ENCODE assay signal across 25 cellular contexts in genomic region chr2:240757086-240757614, GRCh38.
"Had no signal": no experiment of that assay in that cellular context is flagged by ENCODE, and none has a peak within 500 bp of the region (broad histone marks: within the 10 kb centered on the region; RNA-seq: fewer than 3 reads in every experiment).

No MANE protein-coding gene starts in this region.

- DNase-seq: colonic mucosa; effector memory CD4-positive, alpha-beta T cell; esophagus squamous epithelium; hypothalamus; mesenchymal stem cell; mucosa of descending colon; naive B cell; nucleus accumbens; sigmoid colon; stimulated activated CD4-positive, alpha-beta T cell treated with anti-CD3 and anti-CD28 coated beads, Interleukin-2, amount 100 ng/mL, for 24 hours; stimulated activated CD4-positive, alpha-beta T cell treated with anti-CD3 and anti-CD28 coated beads, Interleukin-4, amount 100 ng/mL, for 24 hours; stimulated activated naive CD4-positive, alpha-beta T cell treated with Interleukin-2 at 50 U/mL for 16 hours; stomach; testis; tibial artery had no signal

- H3K4me3 ChIP-seq: colonic mucosa, esophagus squamous epithelium, lung, mucosa of descending colon, neural progenitor cell, prostate gland, right atrium auricular region, sigmoid colon, stomach, testis, tibial artery had no signal

- H3K9ac ChIP-seq: neural progenitor cell had no signal

- H3K27ac Mint-ChIP-seq: dendritic cell treated with granulocyte-macrophage colony-stimulating factor and Interleukin-4, amounts not matched to agents 40 ng/mL and 50 ng/mL, for 4 days; mesothelial cell of epicardium; naive B cell; natural killer cell treated with Interleukin-12 subunit alpha and Interleukin-12 subunit beta and Interleukin-15 and Interleukin-18, amount 100 ng/mL, for 72 hours; stimulated activated effector memory CD8-positive, alpha-beta T cell treated with anti-CD3 and anti-CD28 coated beads, Interleukin-12 subunit alpha, Interleukin-12 subunit beta, amount 100 ng/mL, for 72 hours; type B pancreatic cell had no signal

- H3K9me3 Mint-ChIP-seq: dendritic cell treated with granulocyte-macrophage colony-stimulating factor and Interleukin-4, amounts not matched to agents 40 ng/mL and 50 ng/mL, for 4 days; mesothelial cell of epicardium; naive B cell; natural killer cell treated with Interleukin-12 subunit alpha and Interleukin-12 subunit beta and Interleukin-15 and Interleukin-18, amount 100 ng/mL, for 72 hours; neural progenitor cell; stimulated activated effector memory CD8-positive, alpha-beta T cell treated with anti-CD3 and anti-CD28 coated beads, Interleukin-12 subunit alpha, Interleukin-12 subunit beta, amount 100 ng/mL, for 72 hours; type B pancreatic cell had no signal

- H3K4me1 ChIP-seq: colonic mucosa, esophagus squamous epithelium, neural progenitor cell, prostate gland, right atrium auricular region, sigmoid colon, stomach, testis, tibial artery had no signal

- H3K4me3 Mint-ChIP-seq: dendritic cell treated with granulocyte-macrophage colony-stimulating factor and Interleukin-4, amounts not matched to agents 40 ng/mL and 50 ng/mL, for 4 days; mesothelial cell of epicardium; naive B cell; natural killer cell treated with Interleukin-12 subunit alpha and Interleukin-12 subunit beta and Interleukin-15 and Interleukin-18, amount 100 ng/mL, for 72 hours; neural progenitor cell; stimulated activated effector memory CD8-positive, alpha-beta T cell treated with anti-CD3 and anti-CD28 coated beads, Interleukin-12 subunit alpha, Interleukin-12 subunit beta, amount 100 ng/mL, for 72 hours; type B pancreatic cell had no signal

- H2AFZ ChIP-seq: neural progenitor cell had no signal

- H3K36me3 Mint-ChIP-seq: mesothelial cell of epicardium; naive B cell; natural killer cell treated with Interleukin-12 subunit alpha and Interleukin-12 subunit beta and Interleukin-15 and Interleukin-18, amount 100 ng/mL, for 72 hours; stimulated activated effector memory CD8-positive, alpha-beta T cell treated with anti-CD3 and anti-CD28 coated beads, Interleukin-12 subunit alpha, Interleukin-12 subunit beta, amount 100 ng/mL, for 72 hours had no signal

- H3K4me1 Mint-ChIP-seq: mesothelial cell of epicardium, naive B cell had no signal

- H3K9me3 ChIP-seq: colonic mucosa, esophagus squamous epithelium, mucosa of descending colon, prostate gland, right atrium auricular region, sigmoid colon, stomach, testis, tibial artery had no signal

- H3K4me2 ChIP-seq: neural progenitor cell had no signal

- H3K27ac ChIP-seq: colonic mucosa, esophagus squamous epithelium, neural progenitor cell, prostate gland, right atrium auricular region, sigmoid colon, stomach, testis, tibial artery had no signal

- ATAC-seq: left lobe of liver; mucosa of descending colon; natural killer cell treated with Interleukin-12 subunit alpha and Interleukin-12 subunit beta and Interleukin-15 and Interleukin-18, amount 100 ng/mL, for 72 hours; stimulated activated effector memory CD8-positive, alpha-beta T cell treated with anti-CD3 and anti-CD28 coated beads, Interleukin-12 subunit alpha, Interleukin-12 subunit beta, amount 100 ng/mL, for 72 hours had no signal

- H3K27me3 ChIP-seq: colonic mucosa, neural progenitor cell, right atrium auricular region, stomach, testis had no signal

- H3K27me3 Mint-ChIP-seq: dendritic cell treated with granulocyte-macrophage colony-stimulating factor and Interleukin-4, amounts not matched to agents 40 ng/mL and 50 ng/mL, for 4 days; naive B cell; natural killer cell treated with Interleukin-12 subunit alpha and Interleukin-12 subunit beta and Interleukin-15 and Interleukin-18, amount 100 ng/mL, for 72 hours; type B pancreatic cell had no signal

- H3K36me3 ChIP-seq: colonic mucosa, esophagus squamous epithelium, neural progenitor cell, prostate gland, sigmoid colon, stomach, tibial artery had no signal
